ENCODE assay signal across 2 cellular contexts in genomic region chr2:235773188-235773928, GRCh38.
TF ChIP-seq lines count a peak whose summit lies in the region.

No MANE protein-coding gene starts in this region.

TF ChIP-seq in SK-N-SH treated with all-trans-retinoic acid at 6 μM for 48 hours, 23 proteins besides CTCF, POLR2A, EP300 and RAD21 (continued from another document):
- TF ChIP-seq POU6F1 (CRISPR knock-in tag; IDR thresholded peaks at IDR 0.05; ENCODE audit: borderline replicate concordance, low read depth) (no peak), GLIS3 (CRISPR knock-in tag; IDR thresholded peaks at IDR 0.05) (no peak), ZNF8 (CRISPR knock-in tag; IDR thresholded peaks at IDR 0.05) (no peak), ZNF565 (CRISPR knock-in tag; conservative IDR thresholded peaks at IDR 0.05; ENCODE audit: low read depth) (no peak), ZFP30 (CRISPR knock-in tag; IDR thresholded peaks at IDR 0.05) (no peak), TOX (CRISPR knock-in tag; IDR thresholded peaks at IDR 0.05; ENCODE audit: borderline replicate concordance) (no peak), BACH2 (CRISPR knock-in tag; IDR thresholded peaks at IDR 0.05; ENCODE audit: borderline replicate concordance) (no peak), ARNTL (CRISPR knock-in tag; IDR thresholded peaks at IDR 0.05; ENCODE audit: borderline replicate concordance, low read depth) (no peak), TSHZ2 (CRISPR knock-in tag; IDR thresholded peaks at IDR 0.05) (no peak), CSDC2 (CRISPR knock-in tag; IDR thresholded peaks at IDR 0.05) (no peak), SNAI2 (CRISPR knock-in tag; IDR thresholded peaks at IDR 0.05) (no peak), CSRNP3 (CRISPR knock-in tag; IDR thresholded peaks at IDR 0.05) (no peak)

TF ChIP-seq in K562, 482 proteins besides CTCF, POLR2A, EP300 and RAD21 (continued from another document):
- no peak for TF ChIP-seq ZNF407 (IDR thresholded peaks at IDR 0.05; ENCODE audit: low read depth)
- no peak for TF ChIP-seq NR0B1 (IDR thresholded peaks at IDR 0.05; ENCODE audit: partially characterized antibody)
- TF ChIP-seq ZBTB7A (IDR thresholded peaks at IDR 0.05; ENCODE audit: borderline replicate concordance, control insufficient read depth, low read depth, low read length) = no peak
- no peak for TF ChIP-seq CEBPB (tag; IDR thresholded peaks at IDR 0.05)
